In genomic region chr10:71736570-71737355, GRCh38 we compare ENCODE assay signal across 1 cellular context.
TF ChIP-seq lines count a peak whose summit lies in the region.

No MANE protein-coding gene starts in this region.

TF ChIP-seq in neural cell, 6 proteins besides CTCF, POLR2A, EP300 and RAD21 (continued from another document):
- TF ChIP-seq, protein P1, sequence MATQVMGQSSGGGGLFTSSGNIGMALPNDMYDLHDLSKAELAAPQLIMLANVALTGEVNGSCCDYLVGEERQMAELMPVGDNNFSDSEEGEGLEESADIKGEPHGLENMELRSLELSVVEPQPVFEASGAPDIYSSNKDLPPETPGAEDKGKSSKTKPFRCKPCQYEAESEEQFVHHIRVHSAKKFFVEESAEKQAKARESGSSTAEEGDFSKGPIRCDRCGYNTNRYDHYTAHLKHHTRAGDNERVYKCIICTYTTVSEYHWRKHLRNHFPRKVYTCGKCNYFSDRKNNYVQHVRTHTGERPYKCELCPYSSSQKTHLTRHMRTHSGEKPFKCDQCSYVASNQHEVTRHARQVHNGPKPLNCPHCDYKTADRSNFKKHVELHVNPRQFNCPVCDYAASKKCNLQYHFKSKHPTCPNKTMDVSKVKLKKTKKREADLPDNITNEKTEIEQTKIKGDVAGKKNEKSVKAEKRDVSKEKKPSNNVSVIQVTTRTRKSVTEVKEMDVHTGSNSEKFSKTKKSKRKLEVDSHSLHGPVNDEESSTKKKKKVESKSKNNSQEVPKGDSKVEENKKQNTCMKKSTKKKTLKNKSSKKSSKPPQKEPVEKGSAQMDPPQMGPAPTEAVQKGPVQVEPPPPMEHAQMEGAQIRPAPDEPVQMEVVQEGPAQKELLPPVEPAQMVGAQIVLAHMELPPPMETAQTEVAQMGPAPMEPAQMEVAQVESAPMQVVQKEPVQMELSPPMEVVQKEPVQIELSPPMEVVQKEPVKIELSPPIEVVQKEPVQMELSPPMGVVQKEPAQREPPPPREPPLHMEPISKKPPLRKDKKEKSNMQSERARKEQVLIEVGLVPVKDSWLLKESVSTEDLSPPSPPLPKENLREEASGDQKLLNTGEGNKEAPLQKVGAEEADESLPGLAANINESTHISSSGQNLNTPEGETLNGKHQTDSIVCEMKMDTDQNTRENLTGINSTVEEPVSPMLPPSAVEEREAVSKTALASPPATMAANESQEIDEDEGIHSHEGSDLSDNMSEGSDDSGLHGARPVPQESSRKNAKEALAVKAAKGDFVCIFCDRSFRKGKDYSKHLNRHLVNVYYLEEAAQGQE (IDR thresholded peaks at IDR 0.05; ENCODE audit: borderline replicate concordance) = no peak
- TF ChIP-seq MXI1 (conservative IDR thresholded peaks at IDR 0.05; ENCODE audit: poor library complexity, severe bottlenecking) = no peak
TF ChIP-seq in neural cell: peak in this region for 1.
